ENCODE assay signal across 17 cellular contexts in the genomic region with DNA sequence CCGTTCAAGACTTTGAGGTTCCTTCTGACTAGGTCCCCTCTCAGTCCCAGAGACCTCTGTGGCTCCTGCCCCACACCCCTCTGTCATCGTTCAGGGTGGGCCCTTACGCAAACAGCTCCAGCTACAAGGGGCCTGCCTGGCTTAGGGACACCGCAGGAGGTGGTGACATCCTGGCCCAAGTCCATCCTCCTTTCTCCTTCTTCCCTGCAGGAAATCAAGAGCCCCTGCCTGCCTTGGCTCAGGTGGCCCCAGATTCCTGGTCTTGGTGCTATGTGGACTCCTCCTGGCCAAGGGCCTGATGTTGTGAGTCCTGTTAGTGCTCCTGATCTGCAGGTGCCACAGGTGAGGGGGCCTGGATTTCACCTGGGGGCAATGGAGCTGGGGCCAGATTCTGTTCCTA. TPM values are rescaled to one million over a fixed set of nuclear protein-coding genes. Genes with fewer than 3 reads are reported as not detected.
DNase-seq lines count a peak whose midpoint lies in the region; ATAC-seq and TF ChIP-seq lines count a peak whose summit lies in the region.
"Had no signal": no experiment of that assay in that cellular context is flagged by ENCODE, and none has a peak within 500 bp of the region (broad histone marks: within the 10 kb centered on the region; RNA-seq: fewer than 3 reads in every experiment).

No MANE protein-coding gene starts in this region.

- H3K9me3 ChIP-seq in esophagus muscularis mucosa (no peaks in the 10 kb centered on the region), SJCRH30 (replicated peaks) (no peaks in the 10 kb centered on the region; the same call in 1 of the 2 replicates)

- intact Hi-C loops in esophagus muscularis mucosa (cut with DNase I): no loop called here

- no peaks in the 10 kb centered on the region for H3K36me3 Mint-ChIP-seq in stimulated activated effector memory CD8-positive, alpha-beta T cell treated with anti-CD3 and anti-CD28 coated beads, Interleukin-12 subunit alpha, Interleukin-12 subunit beta, amount 100 ng/mL, for 72 hours
- H3K36me3 Mint-ChIP-seq: CD8-positive, alpha-beta T cell had no signal

- H3K27ac Mint-ChIP-seq in stimulated activated effector memory CD8-positive, alpha-beta T cell treated with anti-CD3 and anti-CD28 coated beads, Interleukin-12 subunit alpha, Interleukin-12 subunit beta, amount 100 ng/mL, for 72 hours: peak overlapping the region; percentile 12
- H3K27ac Mint-ChIP-seq: CD8-positive, alpha-beta T cell; IgD-negative memory B cell had no signal

- WGBS in esophagus muscularis mucosa: 89% methylated on average over 4 of the region's 4 CpGs

- no peak for TF ChIP-seq POLR2A in esophagus muscularis mucosa (IDR thresholded peaks at IDR 0.05; ENCODE audit: low read depth)

- TF ChIP-seq EP300 in esophagus muscularis mucosa (IDR thresholded peaks at IDR 0.05): no peak

- H3K4me1 ChIP-seq in esophagus muscularis mucosa: peaks cover 0 to 3% (median 2%) of the 10 kb centered on the region in 4 donors
- H3K4me1 ChIP-seq in SJCRH30: peaks cover 14% of the 10 kb centered on the region
- H3K4me1 ChIP-seq: BLaER1 treated with 17β-estradiol and CSF1 and Interleukin-3, amounts not matched to agents 10 nM and 100 nM had no signal

- ATAC-seq in stimulated activated effector memory CD8-positive, alpha-beta T cell treated with anti-CD3 and anti-CD28 coated beads, Interleukin-12 subunit alpha, Interleukin-12 subunit beta, amount 100 ng/mL, for 72 hours: no peak
- ATAC-seq: CD8-positive, alpha-beta T cell; HepG2 had no signal

- H3K27ac ChIP-seq in esophagus muscularis mucosa (replicated peaks in 1 of 4) (no peak overlapping the region), SJCRH30 (no peak overlapping the region)
- H3K27ac ChIP-seq: BLaER1 treated with 17β-estradiol and CSF1 and Interleukin-3, amounts not matched to agents 10 nM and 100 nM had no signal

- no peak for TF ChIP-seq CTCF in esophagus muscularis mucosa (IDR thresholded peaks at IDR 0.05)

- H3K4me3 ChIP-seq in esophagus muscularis mucosa (no peak overlapping the region), SJCRH30 (no peak overlapping the region)
- H3K4me3 ChIP-seq: BLaER1 treated with 17β-estradiol and CSF1 and Interleukin-3, amounts not matched to agents 10 nM and 100 nM had no signal

- no peaks in the 10 kb centered on the region for H3K9me3 Mint-ChIP-seq in stimulated activated effector memory CD8-positive, alpha-beta T cell treated with anti-CD3 and anti-CD28 coated beads, Interleukin-12 subunit alpha, Interleukin-12 subunit beta, amount 100 ng/mL, for 72 hours
- H3K9me3 Mint-ChIP-seq: CD8-positive, alpha-beta T cell; IgD-negative memory B cell had no signal

- no peaks in the 10 kb centered on the region for H3K4me1 Mint-ChIP-seq in stimulated activated effector memory CD8-positive, alpha-beta T cell treated with anti-CD3 and anti-CD28 coated beads, Interleukin-12 subunit alpha, Interleukin-12 subunit beta, amount 100 ng/mL, for 72 hours

- H3K27me3 ChIP-seq in esophagus muscularis mucosa (peaks cover 0 to 46% (median 9%) of the 10 kb centered on the region in 4 donors), SJCRH30 (no peaks in the 10 kb centered on the region)

- H3K36me3 ChIP-seq in esophagus muscularis mucosa (no peaks in the 10 kb centered on the region), SJCRH30 (no peaks in the 10 kb centered on the region)
- H3K36me3 ChIP-seq: BLaER1 treated with 17β-estradiol and CSF1 and Interleukin-3, amounts not matched to agents 10 nM and 100 nM had no signal

- no peak overlapping the region for H3K4me3 Mint-ChIP-seq in stimulated activated effector memory CD8-positive, alpha-beta T cell treated with anti-CD3 and anti-CD28 coated beads, Interleukin-12 subunit alpha, Interleukin-12 subunit beta, amount 100 ng/mL, for 72 hours
- H3K4me3 Mint-ChIP-seq: B cell; CD8-positive, alpha-beta T cell; IgD-negative memory B cell had no signal

- DNase-seq in activated CD8-positive, alpha-beta memory T cell treated with anti-CD3 and anti-CD28 coated beads for 24 hours: peak; percentile 51
- DNase-seq in activated CD8-positive, alpha-beta memory T cell treated with anti-CD3 and anti-CD28 coated beads, Interleukin-2, amount 50 U/mL, for 48 hours: no peak
- peak; percentile 74 for DNase-seq in esophagus muscularis mucosa (ENCODE audit: extremely low spot score)
- no peak for DNase-seq in stimulated activated effector memory CD8-positive, alpha-beta T cell treated with anti-CD3 and anti-CD28 coated beads, Interleukin-12 subunit alpha, Interleukin-12 subunit beta, amount 100 ng/mL, for 72 hours (ENCODE audit: low spot score in 2 of 2)
- no peak for DNase-seq in iPS-NIHi7 (ENCODE audit: extremely low spot score)
- no peak for DNase-seq in NCI-H1930 (lab: John Stamatoyannopoulos, UW)
- no peak for DNase-seq in SJCRH30
- DNase-seq: 8988T; Calu3; CD8-positive, alpha-beta T cell; DMS79 treated with DMSO at 0.1 percent for 48 hours; GF-D8; HCEC 1CT had no signal

RNA-seq across cellular contexts. Expression of gene TREML4, which starts 8.1 kb away (rescaled TPM):
- total RNA-seq in esophagus muscularis mucosa: not detected
- total RNA-seq in SJCRH30 (2014; rRNA removed; shearing (Covaris generic)): 0.06 TPM in 1 of 2 replicates, not detected in the other
- total RNA-seq: B cell; Calu3; CD8-positive, alpha-beta T cell; HepG2 had no signal

RNA-seq across cellular contexts. Expression of gene TREML2, which starts 35.3 kb away (rescaled TPM):
- under 1 TPM in 1 of 4 donors, not detected in 3; 0.66 TPM for total RNA-seq in esophagus muscularis mucosa
- 0.06 TPM in 1 of 2 replicates, not detected in the other for total RNA-seq in SJCRH30 (2014; rRNA removed; shearing (Covaris generic))
- total RNA-seq: Calu3, HepG2 had no signal

RNA-seq across cellular contexts. Expression of gene TREM1, which starts 50.2 kb away (rescaled TPM):
- total RNA-seq in esophagus muscularis mucosa: 1 to 10 TPM; 1.1 to 9.3 (median 1.2) TPM
- total RNA-seq in SJCRH30 (2014; rRNA removed; shearing (Covaris generic)): not detected in 2 replicates
- total RNA-seq: B cell, HepG2 had no signal

Comparison
In these comparisons a context has a peak if more than half of its experiments do, and no peak if none do; other contexts are left out.
1. DNase-seq: peak in activated CD8-positive, alpha-beta memory T cell treated with anti-CD3 and anti-CD28 coated beads for 24 hours (single experiment) and esophagus muscularis mucosa (single experiment); none in activated CD8-positive, alpha-beta memory T cell treated with anti-CD3 and anti-CD28 coated beads, Interleukin-2, amount 50 U/mL, for 48 hours (single experiment), stimulated activated effector memory CD8-positive, alpha-beta T cell treated with anti-CD3 and anti-CD28 coated beads, Interleukin-12 subunit alpha, Interleukin-12 subunit beta, amount 100 ng/mL, for 72 hours (0 of 2), iPS-NIHi7 (single experiment), NCI-H1930 (0 of 2) and SJCRH30 (0 of 2).